8 cellular contexts compared by ENCODE assay signal in genomic region chr9:66269783-66270182, GRCh38.
A peak's percentile ranks its signal among the peaks of the same experiment; 100 is the strongest.
DNase-seq lines count a peak whose midpoint lies in the region; ATAC-seq and TF ChIP-seq lines count a peak whose summit lies in the region.
"Not testable (repeated sequence)": the region's sequence is repeated elsewhere in the genome, so short reads cannot be mapped to it uniquely, and the experiment has no call there.

No MANE protein-coding gene starts in this region.

- peak overlapping the region in 5 of 6 donors; percentile 86 to 100 (median 97) for H3K27ac Mint-ChIP-seq in naive B cell

- TF ChIP-seq EP300 in gastroesophageal sphincter (IDR thresholded peaks at IDR 0.05): not testable (repeated sequence)

- not testable (repeated sequence) for H3K27me3 Mint-ChIP-seq in naive B cell

- H3K27me3 ChIP-seq in SJCRH30, gastroesophageal sphincter, testis: not testable (repeated sequence)

- ATAC-seq in GM18502 (IDR thresholded peaks at IDR 0.05; ENCODE audit: poor library complexity, unreplicated experiment): peak; percentile 49
- not testable (repeated sequence) for ATAC-seq in gastroesophageal sphincter
- peak; percentile 38 to 43 for ATAC-seq in naive B cell (ENCODE audit: low read depth in 2 of 2)

- no CpG with 5 or more reads among the region's 42 CpGs for WGBS in gastroesophageal sphincter (ENCODE audit: low coverage in 1 of 2), 2 donors
- WGBS in testis, 2 donors: 0% methylated on average over 14 of the region's 42 CpGs; no CpG with 5 or more reads in 1 of the 2 donors

- H3K4me3 Mint-ChIP-seq in naive B cell: peak overlapping the region; percentile 90 to 100 (median 97)

- peak overlapping the region; percentile 91 for H3K4me3 ChIP-seq in SJCRH30
- peak overlapping the region; percentile 45 for H3K4me3 ChIP-seq in astrocyte of the cerebellum (ENCODE audit: low read depth, low read length)
- peak overlapping the region; percentile 61 to 71 for H3K4me3 ChIP-seq in gastroesophageal sphincter
- peak overlapping the region; percentile 62 to 78 for H3K4me3 ChIP-seq in testis

- not testable (repeated sequence) for H3K36me3 Mint-ChIP-seq in naive B cell

- not testable (repeated sequence) for H3K36me3 ChIP-seq in SJCRH30; gastroesophageal sphincter; testis (ENCODE audit: low read depth, missing control alignments)

- not testable (repeated sequence) for H3K4me1 Mint-ChIP-seq in naive B cell

- H3K4me1 ChIP-seq in SJCRH30, gastroesophageal sphincter, testis: not testable (repeated sequence)

- DNase-seq in SJCRH30 (peak in 1 of 2 experiments; percentile 81), naive B cell (peak; percentile 64), testis (peak; percentile 68)
- peak; percentile 36 to 39 for DNase-seq in activated CD8-positive, alpha-beta memory T cell treated with anti-CD3 and anti-CD28 coated beads for 4 hours (ENCODE audit: low read depth in 2 of 2)
- not testable (repeated sequence) for DNase-seq in astrocyte of the cerebellum (ENCODE audit: low read depth)
- peak; percentile 44 to 60 for DNase-seq in stimulated activated CD4-positive, alpha-beta T cell treated with anti-CD3 and anti-CD28 coated beads, Interleukin-1b, Interleukin-23, amount 100 ng/mL, for 4 hours (ENCODE audit: low read depth in 2 of 2)

- TF ChIP-seq POLR2A in gastroesophageal sphincter (IDR thresholded peaks at IDR 0.05): peak in 1 of 2 donors; percentile 29
- TF ChIP-seq POLR2A in testis (IDR thresholded peaks at IDR 0.05): not testable (repeated sequence)

- in situ Hi-C loops in astrocyte of the cerebellum (cut with HindIII; ENCODE audit: low sequenced_read_pairs): not testable (repeated sequence)

- intact Hi-C loops in testis (cut with DNase I; ENCODE audit: low total_unique reads): not testable (repeated sequence)

- TF ChIP-seq CTCF in astrocyte of the cerebellum (IDR thresholded peaks at IDR 0.05; ENCODE audit: low read depth, low read length, missing control alignments); gastroesophageal sphincter (IDR thresholded peaks at IDR 0.05); testis (IDR thresholded peaks at IDR 0.05): not testable (repeated sequence)

- not testable (repeated sequence) for H3K9me3 Mint-ChIP-seq in naive B cell

- not testable (repeated sequence) for H3K9me3 ChIP-seq in SJCRH30 (replicated peaks); gastroesophageal sphincter; testis

- H3K27ac ChIP-seq in SJCRH30 (peak overlapping the region; percentile 83), gastroesophageal sphincter (peak overlapping the region; percentile 34 to 84 (median 83)), testis (peak overlapping the region; percentile 68 to 77)
